1 cellular context compared by ENCODE assay signal in the genomic region with DNA sequence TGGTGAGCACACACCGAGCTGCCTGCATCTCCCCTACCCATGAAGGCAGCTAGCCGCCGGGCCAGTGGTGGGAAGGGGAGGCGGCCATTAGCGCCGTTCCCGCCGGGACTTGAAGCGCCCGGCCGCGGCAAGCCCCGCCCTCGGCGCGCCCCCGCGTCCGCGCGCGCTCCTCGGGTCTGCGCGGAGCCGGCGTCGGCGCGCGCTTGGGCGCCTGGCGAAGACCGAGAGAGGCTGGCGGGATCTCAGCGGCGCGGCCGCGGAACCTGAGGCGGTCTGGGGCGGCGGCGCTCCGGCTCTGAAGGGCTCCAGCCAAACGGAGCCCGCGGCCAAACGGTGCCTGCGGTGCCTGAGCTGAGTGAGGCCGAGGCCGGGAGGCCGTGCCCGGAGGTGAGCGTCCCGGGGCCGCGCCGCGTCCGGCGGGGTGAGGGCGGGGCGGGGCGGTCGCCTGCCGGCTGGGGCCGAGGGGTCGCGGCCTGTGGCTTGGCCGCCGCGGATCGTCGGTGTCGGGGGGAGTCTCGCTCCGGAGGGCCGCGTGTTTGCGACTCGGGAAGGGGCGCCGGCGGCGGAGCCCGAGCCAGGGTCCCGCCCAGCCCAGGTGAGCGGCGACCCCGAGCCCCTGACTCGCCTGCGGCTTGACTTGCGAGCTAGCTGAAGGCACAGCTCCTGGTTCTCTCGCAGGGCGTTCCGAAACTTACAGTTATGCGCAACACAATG.
TF ChIP-seq lines count a peak whose summit lies in the region.

A gene with protein sequence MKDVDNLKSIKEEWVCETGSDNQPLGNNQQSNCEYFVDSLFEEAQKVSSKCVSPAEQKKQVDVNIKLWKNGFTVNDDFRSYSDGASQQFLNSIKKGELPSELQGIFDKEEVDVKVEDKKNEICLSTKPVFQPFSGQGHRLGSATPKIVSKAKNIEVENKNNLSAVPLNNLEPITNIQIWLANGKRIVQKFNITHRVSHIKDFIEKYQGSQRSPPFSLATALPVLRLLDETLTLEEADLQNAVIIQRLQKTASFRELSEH (plus strand): TSS at position 202 of the 714 bp plus-strand sequence. CDS start 17,852 bp downstream, outside the sequence.

TF ChIP-seq in K562, 482 proteins besides CTCF, POLR2A, EP300 and RAD21 (continued from another document and continues in another):
- TF ChIP-seq, protein P1, sequence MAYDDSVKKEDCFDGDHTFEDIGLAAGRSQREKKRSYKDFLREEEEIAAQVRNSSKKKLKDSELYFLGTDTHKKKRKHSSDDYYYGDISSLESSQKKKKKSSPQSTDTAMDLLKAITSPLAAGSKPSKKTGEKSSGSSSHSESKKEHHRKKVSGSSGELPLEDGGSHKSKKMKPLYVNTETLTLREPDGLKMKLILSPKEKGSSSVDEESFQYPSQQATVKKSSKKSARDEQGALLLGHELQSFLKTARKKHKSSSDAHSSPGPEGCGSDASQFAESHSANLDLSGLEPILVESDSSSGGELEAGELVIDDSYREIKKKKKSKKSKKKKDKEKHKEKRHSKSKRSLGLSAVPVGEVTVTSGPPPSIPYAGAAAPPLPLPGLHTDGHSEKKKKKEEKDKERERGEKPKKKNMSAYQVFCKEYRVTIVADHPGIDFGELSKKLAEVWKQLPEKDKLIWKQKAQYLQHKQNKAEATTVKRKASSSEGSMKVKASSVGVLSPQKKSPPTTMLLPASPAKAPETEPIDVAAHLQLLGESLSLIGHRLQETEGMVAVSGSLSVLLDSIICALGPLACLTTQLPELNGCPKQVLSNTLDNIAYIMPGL (CRISPR knock-in tag; IDR thresholded peaks at IDR 0.05), result peak; percentile 78; the same call in 1 of the 2 replicates
- TF ChIP-seq BRF2 (IDR thresholded peaks at IDR 0.05; ENCODE audit: borderline replicate concordance, insufficient read depth, insufficient read length) (no peak), L3MBTL2 (IDR thresholded peaks at IDR 0.05) (peak; percentile 86), ZBED1 (IDR thresholded peaks at IDR 0.05) (peak; percentile 32; the same call in 1 of the 2 replicates), ZNF134 (CRISPR knock-in tag; conservative IDR thresholded peaks at IDR 0.05) (0 out of 2 replicates have a peak, but pooled peaks have one; percentile 6), ATF1 (CRISPR knock-in tag; IDR thresholded peaks at IDR 0.05) (no peak), ATF1 (tag; IDR thresholded peaks at IDR 0.05) (no peak), HNRNPL (IDR thresholded peaks at IDR 0.05; ENCODE audit: low read depth, low read length) (no peak), RB1 (IDR thresholded peaks at IDR 0.05; ENCODE audit: low read depth) (peak; percentile 92), HEY1 (CRISPR knock-in tag; IDR thresholded peaks at IDR 0.05; ENCODE audit: borderline replicate concordance) (no peak), ZFX (CRISPR knock-in tag; IDR thresholded peaks at IDR 0.05) (peak; percentile 85), SUPT5H (IDR thresholded peaks at IDR 0.05) (peak; percentile 81; the same call in 1 of the 2 replicates), ZBTB11 (CRISPR knock-in tag; IDR thresholded peaks at IDR 0.05) (peak in 1 of 3 experiments; percentile 86; a peak in 2 of 6 replicates), HCFC1 (IDR thresholded peaks at IDR 0.05; ENCODE audit: low read depth, low read length) (0 out of 2 replicates have a peak, but pooled peaks have one; percentile 25), ZNF584 (CRISPR knock-in tag; IDR thresholded peaks at IDR 0.05; ENCODE audit: low read depth) (peak; percentile 79), DMBX1 (CRISPR knock-in tag; IDR thresholded peaks at IDR 0.05; ENCODE audit: borderline replicate concordance) (peak; percentile 82), SOX6 (IDR thresholded peaks at IDR 0.05) (peak; percentile 25), RBFOX2 (IDR thresholded peaks at IDR 0.05; ENCODE audit: low read depth, low read length) (peak; percentile 94), YY1 (IDR thresholded peaks at IDR 0.05; ENCODE audit: borderline replicate concordance in 1 of 3, control insufficient read depth in 1 of 3, extremely low read depth in 1 of 3, insufficient read depth in 3 of 3, insufficient read length in 1 of 3, insufficient replicate concordance in 2 of 3, low read depth in 1 of 3, low read length in 2 of 3) (peak; percentile 70 to 96 (median 94)), ZNF740 (CRISPR knock-in tag; IDR thresholded peaks at IDR 0.05) (peak; percentile 13; the same call in 1 of the 2 replicates), ZNF740 (tag; IDR thresholded peaks at IDR 0.05) (no peak), KLF1 (tag; IDR thresholded peaks at IDR 0.05) (peak; percentile 26; the same call in 1 of the 2 replicates), E2F8 (IDR thresholded peaks at IDR 0.05; ENCODE audit: low read depth, partially characterized antibody) (no peak), E2F3 (CRISPR knock-in tag; IDR thresholded peaks at IDR 0.05) (peak; percentile 72), PRDM10 (IDR thresholded peaks at IDR 0.05; ENCODE audit: partially characterized antibody) (no peak), E4F1 (CRISPR knock-in tag; IDR thresholded peaks at IDR 0.05; ENCODE audit: borderline replicate concordance) (peak; percentile 76; the same call in 1 of the 2 replicates), SIN3B (IDR thresholded peaks at IDR 0.05; ENCODE audit: low read depth) (peak; percentile 70), ZNF197 (CRISPR knock-in tag; IDR thresholded peaks at IDR 0.05; ENCODE audit: low read depth) (peak; percentile 94), POLR2AphosphoS5 (IDR thresholded peaks at IDR 0.05; ENCODE audit: control insufficient read depth, insufficient read depth, low read depth, low read length) (peak; percentile 68)
- TF ChIP-seq, protein P2, sequence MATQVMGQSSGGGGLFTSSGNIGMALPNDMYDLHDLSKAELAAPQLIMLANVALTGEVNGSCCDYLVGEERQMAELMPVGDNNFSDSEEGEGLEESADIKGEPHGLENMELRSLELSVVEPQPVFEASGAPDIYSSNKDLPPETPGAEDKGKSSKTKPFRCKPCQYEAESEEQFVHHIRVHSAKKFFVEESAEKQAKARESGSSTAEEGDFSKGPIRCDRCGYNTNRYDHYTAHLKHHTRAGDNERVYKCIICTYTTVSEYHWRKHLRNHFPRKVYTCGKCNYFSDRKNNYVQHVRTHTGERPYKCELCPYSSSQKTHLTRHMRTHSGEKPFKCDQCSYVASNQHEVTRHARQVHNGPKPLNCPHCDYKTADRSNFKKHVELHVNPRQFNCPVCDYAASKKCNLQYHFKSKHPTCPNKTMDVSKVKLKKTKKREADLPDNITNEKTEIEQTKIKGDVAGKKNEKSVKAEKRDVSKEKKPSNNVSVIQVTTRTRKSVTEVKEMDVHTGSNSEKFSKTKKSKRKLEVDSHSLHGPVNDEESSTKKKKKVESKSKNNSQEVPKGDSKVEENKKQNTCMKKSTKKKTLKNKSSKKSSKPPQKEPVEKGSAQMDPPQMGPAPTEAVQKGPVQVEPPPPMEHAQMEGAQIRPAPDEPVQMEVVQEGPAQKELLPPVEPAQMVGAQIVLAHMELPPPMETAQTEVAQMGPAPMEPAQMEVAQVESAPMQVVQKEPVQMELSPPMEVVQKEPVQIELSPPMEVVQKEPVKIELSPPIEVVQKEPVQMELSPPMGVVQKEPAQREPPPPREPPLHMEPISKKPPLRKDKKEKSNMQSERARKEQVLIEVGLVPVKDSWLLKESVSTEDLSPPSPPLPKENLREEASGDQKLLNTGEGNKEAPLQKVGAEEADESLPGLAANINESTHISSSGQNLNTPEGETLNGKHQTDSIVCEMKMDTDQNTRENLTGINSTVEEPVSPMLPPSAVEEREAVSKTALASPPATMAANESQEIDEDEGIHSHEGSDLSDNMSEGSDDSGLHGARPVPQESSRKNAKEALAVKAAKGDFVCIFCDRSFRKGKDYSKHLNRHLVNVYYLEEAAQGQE (CRISPR knock-in tag; IDR thresholded peaks at IDR 0.05; ENCODE audit: low read depth), result peak; percentile 68
